In the genomic region with DNA sequence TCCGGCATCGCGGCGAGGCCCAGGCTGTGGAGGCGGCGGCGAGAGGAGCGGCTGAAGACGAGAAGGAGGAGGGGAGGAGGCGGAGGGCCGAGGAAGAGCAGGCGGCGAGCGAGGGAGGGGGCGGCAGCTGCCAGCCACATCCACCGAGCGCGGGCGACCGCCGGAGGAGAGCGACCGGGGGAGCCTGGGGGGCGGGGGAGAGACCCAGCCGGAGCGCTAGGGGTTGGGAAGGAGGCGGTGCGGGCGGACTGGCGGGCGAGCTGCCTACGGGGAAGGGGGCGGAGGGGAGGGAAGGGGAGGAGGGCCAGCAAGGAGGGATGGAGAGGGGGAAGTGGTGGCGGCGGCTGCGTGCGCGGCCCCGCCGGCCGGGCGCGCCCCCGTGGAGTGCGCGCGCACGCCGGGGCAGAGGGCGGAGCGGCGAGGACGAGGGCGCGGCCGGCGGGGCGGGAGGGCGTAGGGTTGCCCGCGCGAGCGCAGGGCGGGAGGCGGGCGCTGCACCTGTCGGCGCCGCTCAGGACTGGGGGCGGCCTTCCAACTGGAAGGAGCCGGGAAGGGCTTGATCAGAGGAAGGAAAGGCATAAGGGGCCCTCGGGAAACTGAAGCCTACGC, we compare ENCODE assay signal across 8 cellular contexts. TPM values are rescaled to one million over a fixed set of nuclear protein-coding genes. Genes with fewer than 3 reads are reported as not detected.
DNase-seq lines count a peak whose midpoint lies in the region; ATAC-seq and TF ChIP-seq lines count a peak whose summit lies in the region.
"Not testable (repeated sequence)": the region's sequence is repeated elsewhere in the genome, so short reads cannot be mapped to it uniquely, and the experiment has no call there.

No MANE protein-coding gene starts in this region.

- not testable (repeated sequence) for H3K36me3 ChIP-seq in BJ (ENCODE audit: control insufficient read depth, insufficient read depth, low read length)

- not testable (repeated sequence) for H3K27me3 ChIP-seq in BJ (ENCODE audit: control insufficient read depth, insufficient read depth, low read length)

- H3K27ac ChIP-seq in coronary artery = peak overlapping the region in 1 of 2 donors; percentile 80

- CTCF ChIA-PET in BJ (lab: Yijun Ruan, JAX) = not testable (repeated sequence)

- peak overlapping the region; percentile 42 for H3K4me3 ChIP-seq in BJ (ENCODE audit: low read depth, low read length)
- peak overlapping the region; percentile 86 for H3K4me3 ChIP-seq in coronary artery

- ATAC-seq in GM19351 (IDR thresholded peaks at IDR 0.05; ENCODE audit: unreplicated experiment) = peak; percentile 66
- ATAC-seq in HG03457 (IDR thresholded peaks at IDR 0.05; ENCODE audit: unreplicated experiment) = peak; percentile 52
- peak; percentile 87 for ATAC-seq in left lobe of liver

- not testable (repeated sequence) for TF ChIP-seq CTCF in BJ (IDR thresholded peaks at IDR 0.05; ENCODE audit: insufficient read depth, low read depth, low read length); coronary artery (IDR thresholded peaks at IDR 0.05)

- POLR2A ChIA-PET in BJ (lab: Charles Lee) = not testable (repeated sequence)

- peak; percentile 18 for DNase-seq in BJ (ENCODE audit: low read depth)
- DNase-seq in NCI-H69 (lab: John Stamatoyannopoulos, UW) = peak; percentile 94
- peak; percentile 75 for DNase-seq in activated CD4-positive, alpha-beta T cell treated with anti-CD3 and anti-CD28 coated beads, Interleukin-2, amount 50 U/mL, for 1 hour
- peak; percentile 88 for DNase-seq in coronary artery (ENCODE audit: low spot score)
- DNase-seq in left lobe of liver (ENCODE audit: low spot score) = peak; percentile 91
- peak; percentile 84 for DNase-seq in stimulated activated CD4-positive, alpha-beta T cell treated with anti-CD3 and anti-CD28 coated beads, Interleukin-1b, Interleukin-23, amount 100 ng/mL, for 48 hours

RNA-seq across cellular contexts. Expression of gene MRPL45, which starts 39.9 kb away (rescaled TPM):
- polyA plus RNA-seq in BJ (2011; rRNA removed) = 58.9 and 76.4 TPM in 2 replicates
- polyA minus RNA-seq in BJ (2011; rRNA and poly(A)+ RNA removed) = 21.0 and 31.8 TPM in 2 replicates
- total RNA-seq in left lobe of liver = 19.1 TPM

Comparison
In these comparisons a context has a peak if more than half of its experiments do, and no peak if none do; other contexts are left out.
1. DNase-seq: peak in every context shown above with its lines; median percentile 94 in NCI-H69; 91 in left lobe of liver; 88 in coronary artery; 84 in stimulated activated CD4-positive, alpha-beta T cell treated with anti-CD3 and anti-CD28 coated beads, Interleukin-1b, Interleukin-23, amount 100 ng/mL, for 48 hours; 75 in activated CD4-positive, alpha-beta T cell treated with anti-CD3 and anti-CD28 coated beads, Interleukin-2, amount 50 U/mL, for 1 hour; 18 in BJ.